19 cellular contexts compared by ENCODE assay signal in the genomic region with DNA sequence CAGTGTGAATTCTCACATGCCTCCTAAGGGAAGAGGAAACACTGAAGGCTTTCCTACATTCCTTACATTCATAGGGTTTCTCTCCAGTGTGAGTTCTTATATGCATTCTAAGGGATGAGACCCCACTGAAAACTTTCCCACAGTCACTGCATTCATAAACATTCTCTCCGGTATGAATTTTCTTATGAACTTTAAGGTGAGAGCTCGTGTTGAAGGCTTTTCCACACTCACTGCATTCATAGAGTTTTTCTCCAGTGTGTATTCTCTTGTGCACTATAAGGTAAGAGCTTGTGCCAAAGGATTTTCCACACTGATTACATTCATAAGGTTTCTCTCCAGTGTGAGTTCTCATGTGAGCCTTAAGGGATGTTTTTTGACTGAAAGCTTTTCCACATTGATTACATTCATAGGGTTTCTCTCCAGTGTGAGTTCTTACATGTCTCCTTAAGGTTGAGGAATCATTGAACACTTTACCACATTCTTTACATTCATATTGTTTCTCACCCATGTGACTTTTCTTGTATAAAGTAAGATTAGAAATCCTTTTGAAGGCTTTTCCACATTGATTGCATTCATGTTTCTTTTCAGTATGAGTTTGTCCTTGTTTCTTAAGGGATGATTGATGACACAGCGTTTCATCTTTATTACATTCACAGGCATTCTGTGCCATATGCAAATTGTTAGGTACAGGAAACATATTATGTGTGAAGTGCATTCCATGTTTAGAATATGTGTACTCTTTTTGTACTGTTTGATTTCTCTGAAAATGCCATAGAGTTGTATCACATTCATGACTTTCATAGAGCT. TPM values are rescaled to one million over a fixed set of nuclear protein-coding genes. Genes with fewer than 3 reads are reported as not detected.
DNase-seq lines count a peak whose midpoint lies in the region; ATAC-seq, FAIRE-seq and TF ChIP-seq lines count a peak whose summit lies in the region.
"Had no signal": no experiment of that assay in that cellular context is flagged by ENCODE, and none has a peak within 500 bp of the region (broad histone marks: within the 10 kb centered on the region; RNA-seq: fewer than 3 reads in every experiment).

No MANE protein-coding gene starts in this region.

- H3K4me1 ChIP-seq in A549 (no peaks in the 10 kb centered on the region), PC-3 (ENCODE audit: insufficient read depth, low read length) (no peaks in the 10 kb centered on the region)
- H3K4me1 ChIP-seq: left lung, right atrium auricular region had no signal

- 54% methylated on average over 3 of the region's 3 CpGs for WGBS in A549 (ENCODE audit: missing lambda C conversion rate)

- POLR2A ChIA-PET in A549 (lab: Yijun Ruan, JAX) = no interaction called here
- POLR2A ChIA-PET in PC-3 (lab: Charles Lee; ENCODE audit: unreplicated experiment) = no interaction called here
- POLR2A ChIA-PET in activated CD4-positive, alpha-beta memory T cell treated with anti-CD3 and anti-CD28 coated beads, Interleukin-2, amount 10 ng/mL, durations not matched to agents 7 days and 5 days (lab: Charles Lee) = interaction anchor here (1.8 kb wide), 1 partner anchor 10 kb away, joined by 5 read pairs; a partner anchor contains a TSS

- BruUV-seq in PC-3 (replicated peaks; lab: Mats Ljungman, UMichigan) = no TSS peak

- H3K4me1 Mint-ChIP-seq in activated CD4-positive, alpha-beta memory T cell treated with anti-CD3 and anti-CD28 coated beads, Interleukin-2, amount 10 ng/mL, durations not matched to agents 7 days and 5 days = no peaks in the 10 kb centered on the region

- H3K27ac ChIP-seq in A549 (no peak overlapping the region), PC-3 (ENCODE audit: low read length) (no peak overlapping the region)
- H3K27ac ChIP-seq: left lung, right atrium auricular region had no signal

- no peak for TF ChIP-seq EP300 in A549 (IDR thresholded peaks at IDR 0.05)

- TF ChIP-seq POLR2A in A549 (IDR thresholded peaks at IDR 0.05; ENCODE audit: low read length) = no peak

- CTCF ChIA-PET in A549 (lab: Yijun Ruan, JAX) = interaction anchor here (1.2 to 1.5 kb wide), 2 partner anchors 15 to 60 kb away, joined by 3 to 4 read pairs; a partner anchor contains a TSS
- CTCF ChIA-PET in PC-3 (lab: Charles Lee) = no interaction called here
- CTCF ChIA-PET in activated CD4-positive, alpha-beta memory T cell treated with anti-CD3 and anti-CD28 coated beads, Interleukin-2, amount 10 ng/mL, durations not matched to agents 7 days and 5 days (lab: Charles Lee) = interaction anchor here (1.4 kb wide), 1 partner anchor 10 kb away, joined by 4 read pairs; a partner anchor contains a TSS

- no peaks in the 10 kb centered on the region for H3K27me3 ChIP-seq in PC-3 (ENCODE audit: low read length)
- H3K27me3 ChIP-seq: left lung, right atrium auricular region had no signal

- no peak for FAIRE-seq in A549 (lab: Jason Lieb, UNC)

- H3K9me3 ChIP-seq in A549 = peaks cover 100% of the 10 kb centered on the region
- peaks cover 88% of the 10 kb centered on the region for H3K9me3 ChIP-seq in PC-3 (ENCODE audit: low read length)

- no peaks in the 10 kb centered on the region for H3K79me2 ChIP-seq in PC-3 (ENCODE audit: low read length)

- TF ChIP-seq CTCF in A549 (IDR thresholded peaks at IDR 0.05) = no peak
- TF ChIP-seq CTCF in PC-3 (conservative IDR thresholded peaks at IDR 0.05; ENCODE audit: low read depth, low read length) = no peak
- TF ChIP-seq CTCF in fibroblast of the aortic adventitia (IDR thresholded peaks at IDR 0.05; ENCODE audit: insufficient read depth, low read length) = no peak

- H3K4me3 Mint-ChIP-seq in activated CD4-positive, alpha-beta memory T cell treated with anti-CD3 and anti-CD28 coated beads, Interleukin-2, amount 10 ng/mL, durations not matched to agents 7 days and 5 days = no peak overlapping the region

- H3K9ac ChIP-seq in PC-3 (ENCODE audit: low read length) = no peak overlapping the region

- H3K36me3 ChIP-seq in PC-3 (ENCODE audit: low read depth, low read length) = peaks cover 93% of the 10 kb centered on the region

- no peaks in the 10 kb centered on the region for H3K27me3 Mint-ChIP-seq in activated CD4-positive, alpha-beta memory T cell treated with anti-CD3 and anti-CD28 coated beads, Interleukin-2, amount 10 ng/mL, durations not matched to agents 7 days and 5 days

- intact Hi-C loops in PC-3 (cut with micrococcal nuclease) = no loop called here

- H3K36me3 Mint-ChIP-seq in activated CD4-positive, alpha-beta memory T cell treated with anti-CD3 and anti-CD28 coated beads, Interleukin-2, amount 10 ng/mL, durations not matched to agents 7 days and 5 days (ENCODE audit: low read depth) = peaks cover 64% of the 10 kb centered on the region

- peak in 1 of 2 experiments; percentile 37 for DNase-seq in A549 (ENCODE audit: low read depth in 1 of 2, low spot score in 1 of 2)
- DNase-seq in EL = peak; percentile 0
- no peak for DNase-seq in PC-3
- peak; percentile 4 for DNase-seq in fibroblast of the aortic adventitia (ENCODE audit: low read depth)
- no peak for DNase-seq in SIG-M5 treated with dmso at 0.1 percent for 504 hours (lab: John Stamatoyannopoulos, UW; ENCODE audit: unreplicated experiment)
- DNase-seq in ecto neural progenitor cell (ENCODE audit: low spot score) = no peak
- no peak for DNase-seq in activated CD4-positive, alpha-beta memory T cell treated with anti-CD3 and anti-CD28 coated beads, Interleukin-2, amount 10 ng/mL, durations not matched to agents 7 days and 5 days
- no peak for DNase-seq in DMS153 treated with DMSO at 0.1 percent for 48 hours (lab: John Stamatoyannopoulos, UW; ENCODE audit: unreplicated experiment)
- DNase-seq: activated CD4-positive, alpha-beta T cell treated with anti-CD3 and anti-CD28 coated beads, Interleukin-2, amount 50 U/mL, for 4 hours; activated naive CD4-positive, alpha-beta T cell; Kasumi-1; left lung; NCI-H1417; NCI-H2227 treated with DMSO at 0.1 percent for 48 hours; nucleus accumbens; stimulated activated naive CD4-positive, alpha-beta T cell treated with Interleukin-2 at 50 U/mL for 16 hours; trophoblast cell had no signal

- no peak overlapping the region for H3K4me2 ChIP-seq in A549
- H3K4me2 ChIP-seq in PC-3 (ENCODE audit: low read length) = no peak overlapping the region

- H3K4me3 ChIP-seq in A549 = no peak overlapping the region
- peak overlapping the region; percentile 14; the same call in 1 of the 2 replicates for H3K4me3 ChIP-seq in PC-3 (ENCODE audit: low read length)
- H3K4me3 ChIP-seq in fibroblast of the aortic adventitia (ENCODE audit: low read depth, low read length) = no peak overlapping the region
- H3K4me3 ChIP-seq: left lung, right atrium auricular region had no signal

- ATAC-seq in A549 = no peak
- no peak for ATAC-seq in PC-3
- ATAC-seq: esophagus mucosa, left lung had no signal

- H4K20me1 ChIP-seq in PC-3 (ENCODE audit: low read length) = no peaks in the 10 kb centered on the region

- H3F3A ChIP-seq in PC-3 (ENCODE audit: low read length, unreplicated experiment) = no peaks in the 10 kb centered on the region

- no peak overlapping the region for H2AFZ ChIP-seq in PC-3 (ENCODE audit: low read length)

- H3K27ac Mint-ChIP-seq in activated CD4-positive, alpha-beta memory T cell treated with anti-CD3 and anti-CD28 coated beads, Interleukin-2, amount 10 ng/mL, durations not matched to agents 7 days and 5 days = no peak overlapping the region

- no peaks in the 10 kb centered on the region for H3K9me2 ChIP-seq in PC-3 (replicated peaks; ENCODE audit: low read length)

- TF ChIP-seq RAD21 in A549 (conservative IDR thresholded peaks at IDR 0.05 in 1 of 2, IDR thresholded peaks at IDR 0.05 in 1 of 2) = no peak

- H3K9me3 Mint-ChIP-seq in activated CD4-positive, alpha-beta memory T cell treated with anti-CD3 and anti-CD28 coated beads, Interleukin-2, amount 10 ng/mL, durations not matched to agents 7 days and 5 days = peaks cover 77% of the 10 kb centered on the region

TF ChIP-seq in A549, 52 proteins besides CTCF, POLR2A, EP300 and RAD21:
- no peak for TF ChIP-seq HEYL (CRISPR knock-in tag; IDR thresholded peaks at IDR 0.05)
- TF ChIP-seq KDM1A (IDR thresholded peaks at IDR 0.05; ENCODE audit: low read depth) = peak; percentile 30; the same call in 1 of the 2 replicates
- peak; percentile 10; the same call in 1 of the 2 replicates for TF ChIP-seq GATA3 (IDR thresholded peaks at IDR 0.05; ENCODE audit: borderline replicate concordance)
- peak; percentile 55 for TF ChIP-seq MAFK (IDR thresholded peaks at IDR 0.05; ENCODE audit: partially characterized antibody)

RNA-seq across cellular contexts. Expression of a gene that starts 9.5 kb away (rescaled TPM):
- polyA plus RNA-seq in A549 (2011; rRNA removed) (1.5 and 1.6 TPM in 2 replicates), A549 (2017; fragmentation: RNase III; extraction: RNeasy Plus Mini Kit Qiagen cat#74134 plus additional on column Dnase treatment) (0.54 to 0.64 TPM (median 0.62 TPM) in 3 replicates)
- 0.21 and 0.26 TPM in 2 replicates for polyA plus RNA-seq in A549 (2012; cell fraction: cytosol; rRNA removed)
- polyA plus RNA-seq in A549 (2012; cell fraction: nucleus; rRNA removed) = 0.36 and 0.80 TPM in 2 replicates
- 1.2 and 1.5 TPM in 2 replicates for polyA minus RNA-seq in A549 (2011; rRNA and poly(A)+ RNA removed)
- total RNA-seq in PC-3 (2014; rRNA removed) (0.86 and 0.98 TPM in 2 replicates), fibroblast of the aortic adventitia (ENCODE audit: low replicate concordance) (1.8 and 1.9 TPM in 2 replicates)
- 1 to 10 TPM; 1.6 TPM for total RNA-seq in activated CD4-positive, alpha-beta memory T cell treated with anti-CD3 and anti-CD28 coated beads, Interleukin-2, amount 10 ng/mL, durations not matched to agents 7 days and 5 days

RNA-seq across cellular contexts. Expression of a gene that starts 9.8 kb away (rescaled TPM):
- polyA plus RNA-seq in A549 (2011; rRNA removed) = 4.1 and 4.5 TPM in 2 replicates
- 1.7 and 2.1 TPM in 2 replicates for polyA plus RNA-seq in A549 (2012; cell fraction: cytosol; rRNA removed)
- polyA plus RNA-seq in A549 (2012; cell fraction: nucleus; rRNA removed) = 3.3 and 4.4 TPM in 2 replicates
- 2.0 to 2.3 TPM (median 2.2 TPM) in 3 replicates for polyA plus RNA-seq in A549 (2017; fragmentation: RNase III; extraction: RNeasy Plus Mini Kit Qiagen cat#74134 plus additional on column Dnase treatment)
- 8.2 and 8.5 TPM in 2 replicates for polyA minus RNA-seq in A549 (2011; rRNA and poly(A)+ RNA removed)
- total RNA-seq in PC-3 (2014; rRNA removed) = 1.9 and 2.0 TPM in 2 replicates
- total RNA-seq in fibroblast of the aortic adventitia (ENCODE audit: low replicate concordance) = 9.5 and 10.3 TPM in 2 replicates
- total RNA-seq in activated CD4-positive, alpha-beta memory T cell treated with anti-CD3 and anti-CD28 coated beads, Interleukin-2, amount 10 ng/mL, durations not matched to agents 7 days and 5 days = 1 to 10 TPM; 4.7 to 4.8 TPM

RNA-seq across cellular contexts. Expression of a gene that starts 39.9 kb away (rescaled TPM):
- 22.8 and 23.2 TPM in 2 replicates for polyA plus RNA-seq in A549 (2011; rRNA removed)
- polyA plus RNA-seq in A549 (2012; cell fraction: cytosol; rRNA removed) = 5.3 and 5.8 TPM in 2 replicates
- polyA plus RNA-seq in A549 (2012; cell fraction: nucleus; rRNA removed) = 3.7 and 4.0 TPM in 2 replicates
- polyA plus RNA-seq in A549 (2017; fragmentation: RNase III; extraction: RNeasy Plus Mini Kit Qiagen cat#74134 plus additional on column Dnase treatment) = 8.8 to 10.0 TPM (median 9.9 TPM) in 3 replicates
- 13.8 and 14.8 TPM in 2 replicates for polyA minus RNA-seq in A549 (2011; rRNA and poly(A)+ RNA removed)
- 1.4 and 1.8 TPM in 2 replicates for total RNA-seq in PC-3 (2014; rRNA removed)
- total RNA-seq in fibroblast of the aortic adventitia (ENCODE audit: low replicate concordance) = 16.4 and 23.1 TPM in 2 replicates
- total RNA-seq in activated CD4-positive, alpha-beta memory T cell treated with anti-CD3 and anti-CD28 coated beads, Interleukin-2, amount 10 ng/mL, durations not matched to agents 7 days and 5 days = 10 to 100 TPM; 15.8 to 18.8 TPM

Comparison
In these comparisons a context has a peak if more than half of its experiments do, and no peak if none do; other contexts are left out.
1. DNase-seq: peak in EL (single experiment) and fibroblast of the aortic adventitia (single experiment); none in PC-3 (single experiment), SIG-M5 treated with dmso at 0.1 percent for 504 hours (single experiment), ecto neural progenitor cell (single experiment), activated CD4-positive, alpha-beta memory T cell treated with anti-CD3 and anti-CD28 coated beads, Interleukin-2, amount 10 ng/mL, durations not matched to agents 7 days and 5 days (single experiment) and DMS153 treated with DMSO at 0.1 percent for 48 hours (single experiment).